In the genomic region with DNA sequence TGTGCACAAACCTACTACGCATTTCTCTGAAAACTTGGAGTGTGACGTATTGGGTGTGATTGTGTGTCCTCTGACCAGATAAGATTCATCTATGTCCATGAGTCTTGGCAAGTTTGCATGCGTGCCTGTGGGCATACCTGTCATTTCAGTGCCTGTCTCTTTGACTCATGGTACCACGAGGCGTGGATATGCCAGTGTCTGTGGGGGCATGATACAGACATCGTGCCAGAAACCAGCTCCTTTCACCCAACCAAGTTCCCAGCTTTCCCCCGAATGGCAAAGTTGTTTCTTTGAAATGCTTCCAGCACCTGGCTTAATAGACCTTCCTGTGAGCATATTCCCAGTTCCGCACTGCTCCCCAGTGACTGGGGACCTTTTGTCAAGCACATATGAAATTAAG, we compare ENCODE assay signal across 21 cellular contexts.
DNase-seq lines count a peak whose midpoint lies in the region; ATAC-seq, FAIRE-seq and TF ChIP-seq lines count a peak whose summit lies in the region.
"Had no signal": no experiment of that assay in that cellular context is flagged by ENCODE, and none has a peak within 500 bp of the region (broad histone marks: within the 10 kb centered on the region; RNA-seq: fewer than 3 reads in every experiment).

No MANE protein-coding gene starts in this region.

- H3K36me3 ChIP-seq in kidney (ENCODE audit: control insufficient read depth in 1 of 2, insufficient read depth in 2 of 2, low read length in 2 of 2) (no peaks in the 10 kb centered on the region), mucosa of descending colon (ENCODE audit: low read depth) (no peaks in the 10 kb centered on the region)
- H3K36me3 ChIP-seq: BE2C, HAP-1 had no signal

- H3K4me3 ChIP-seq in kidney (ENCODE audit: low read length in 2 of 2) (no peak overlapping the region), mucosa of descending colon (no peak overlapping the region)
- H3K4me3 ChIP-seq: HAP-1 had no signal

- peaks cover 0 to 4% of the 10 kb centered on the region in 2 donors for H3K9me3 Mint-ChIP-seq in stimulated activated naive CD8-positive, alpha-beta T cell treated with anti-CD3 and anti-CD28 coated beads, Interleukin-15, amount 100 ng/mL, for 72 hours
- no peaks in the 10 kb centered on the region for H3K9me3 Mint-ChIP-seq in activated T-helper 17 cell treated with anti-CD3 and anti-CD28 coated beads, Interleukin-2, amount 50 U/mL, for 72 hours
- H3K9me3 Mint-ChIP-seq: CD4-positive, alpha-beta T cell had no signal

- peak overlapping the region; percentile 20 to 61 for H3K27ac Mint-ChIP-seq in stimulated activated naive CD8-positive, alpha-beta T cell treated with anti-CD3 and anti-CD28 coated beads, Interleukin-15, amount 100 ng/mL, for 72 hours
- H3K27ac Mint-ChIP-seq in activated T-helper 17 cell treated with anti-CD3 and anti-CD28 coated beads, Interleukin-2, amount 50 U/mL, for 72 hours: no peak overlapping the region
- H3K27ac Mint-ChIP-seq: CD4-positive, alpha-beta T cell had no signal

- DNase-seq in stimulated activated naive CD8-positive, alpha-beta T cell treated with anti-CD3 and anti-CD28 coated beads, Interleukin-15, amount 100 ng/mL, for 72 hours: no peak
- no peak for DNase-seq in stimulated activated naive CD8-positive, alpha-beta T cell treated with anti-CD3 and anti-CD28 coated beads, Interleukin-15, Interleukin-2, amounts not matched to agents 100 U/mL and 50 U/mL, for 24 hours
- peak; percentile 9 for DNase-seq in kidney
- no peak for DNase-seq in DMS53 treated with DMSO at 0.1 percent for 48 hours (lab: John Stamatoyannopoulos, UW; ENCODE audit: unreplicated experiment)
- no peak for DNase-seq in mucosa of descending colon
- DNase-seq: ACHN; BE2C; Caco-2; CD4-positive, alpha-beta T cell; DMS79; GDM1; KBM-7 had no signal

- H3K9ac ChIP-seq in kidney (ENCODE audit: low read length in 2 of 2): no peak overlapping the region

- H3K27ac ChIP-seq in kidney (ENCODE audit: low read depth in 2 of 2, low read length in 2 of 2): no peak overlapping the region
- H3K27ac ChIP-seq: C4-2B, HL-60 had no signal

- FAIRE-seq in kidney (lab: Jason Lieb, UNC): no peak
- FAIRE-seq: A204.1, D721Med, H1, HTR-8/SVneo had no signal

- no peaks in the 10 kb centered on the region for H3K36me3 Mint-ChIP-seq in activated T-helper 17 cell treated with anti-CD3 and anti-CD28 coated beads, Interleukin-2, amount 50 U/mL, for 72 hours (ENCODE audit: low read depth)

- TF ChIP-seq CTCF in kidney (IDR thresholded peaks at IDR 0.05; ENCODE audit: borderline replicate concordance, extremely low read depth, insufficient read depth) (no peak), mucosa of descending colon (IDR thresholded peaks at IDR 0.05) (no peak)

- H3K4me1 ChIP-seq in kidney (ENCODE audit: control insufficient read depth in 1 of 2, insufficient read depth in 1 of 2, low read depth in 1 of 2, low read length in 2 of 2) (no peaks in the 10 kb centered on the region), mucosa of descending colon (ENCODE audit: low read depth) (no peaks in the 10 kb centered on the region)
- H3K4me1 ChIP-seq: BE2C, Caco-2, HAP-1 had no signal

- H3K4me3 Mint-ChIP-seq in stimulated activated naive CD8-positive, alpha-beta T cell treated with anti-CD3 and anti-CD28 coated beads, Interleukin-15, amount 100 ng/mL, for 72 hours: no peak overlapping the region
- H3K4me3 Mint-ChIP-seq in activated T-helper 17 cell treated with anti-CD3 and anti-CD28 coated beads, Interleukin-2, amount 50 U/mL, for 72 hours: no peak overlapping the region
- H3K4me3 Mint-ChIP-seq: CD4-positive, alpha-beta T cell; IgD-negative memory B cell had no signal

- no peaks in the 10 kb centered on the region for H3K9me3 ChIP-seq in kidney (ENCODE audit: control insufficient read depth in 1 of 2, low read length in 2 of 2)
- no peaks in the 10 kb centered on the region for H3K9me3 ChIP-seq in mucosa of descending colon
- H3K9me3 ChIP-seq: BE2C, Caco-2, HAP-1 had no signal

- peak; percentile 35 for ATAC-seq in stimulated activated naive CD8-positive, alpha-beta T cell treated with anti-CD3 and anti-CD28 coated beads, Interleukin-15, amount 100 ng/mL, for 72 hours
- ATAC-seq in stimulated activated naive CD8-positive, alpha-beta T cell treated with anti-CD3 and anti-CD28 coated beads, Interleukin-15, Interleukin-2, amounts not matched to agents 100 U/mL and 50 U/mL, for 24 hours: no peak
- peak; percentile 26 for ATAC-seq in activated T-helper 17 cell treated with anti-CD3 and anti-CD28 coated beads, Interleukin-2, amount 50 U/mL, for 72 hours (replicated peaks)
- ATAC-seq in mucosa of descending colon: no peak

- H3K4me1 Mint-ChIP-seq in stimulated activated naive CD8-positive, alpha-beta T cell treated with anti-CD3 and anti-CD28 coated beads, Interleukin-15, amount 100 ng/mL, for 72 hours: peaks cover 14% of the 10 kb centered on the region
- H3K4me1 Mint-ChIP-seq in activated T-helper 17 cell treated with anti-CD3 and anti-CD28 coated beads, Interleukin-2, amount 50 U/mL, for 72 hours: no peaks in the 10 kb centered on the region
- H3K4me1 Mint-ChIP-seq: IgD-negative memory B cell had no signal

- peaks cover 20% of the 10 kb centered on the region for H3K27me3 Mint-ChIP-seq in stimulated activated naive CD8-positive, alpha-beta T cell treated with anti-CD3 and anti-CD28 coated beads, Interleukin-15, amount 100 ng/mL, for 72 hours
- peaks cover 18% of the 10 kb centered on the region for H3K27me3 Mint-ChIP-seq in activated T-helper 17 cell treated with anti-CD3 and anti-CD28 coated beads, Interleukin-2, amount 50 U/mL, for 72 hours

- intact Hi-C loops in kidney (cut with DNase I) (no loop called here), mucosa of descending colon (cut with DNase I, micrococcal nuclease) (no loop called here)

Comparison
In these comparisons a context has a peak if more than half of its experiments do, and no peak if none do; other contexts are left out.
1. ATAC-seq: peak in stimulated activated naive CD8-positive, alpha-beta T cell treated with anti-CD3 and anti-CD28 coated beads, Interleukin-15, amount 100 ng/mL, for 72 hours (single experiment) and activated T-helper 17 cell treated with anti-CD3 and anti-CD28 coated beads, Interleukin-2, amount 50 U/mL, for 72 hours (single experiment); none in stimulated activated naive CD8-positive, alpha-beta T cell treated with anti-CD3 and anti-CD28 coated beads, Interleukin-15, Interleukin-2, amounts not matched to agents 100 U/mL and 50 U/mL, for 24 hours (single experiment) and mucosa of descending colon (single experiment).